Comparison of ENCODE assay signal across 24 cellular contexts in genomic region chr18:65363911-65364632, GRCh38.
"Had no signal": no experiment of that assay in that cellular context is flagged by ENCODE, and none has a peak within 500 bp of the region (broad histone marks: within the 10 kb centered on the region; RNA-seq: fewer than 3 reads in every experiment).

No MANE protein-coding gene starts in this region.

- H3K27ac ChIP-seq: brain microvascular endothelial cell, right lobe of liver, skin epidermis, testis, WERI-Rb-1 had no signal

- FAIRE-seq: endothelial cell of umbilical vein, TTC549 had no signal

- H3K27me3 ChIP-seq: brain microvascular endothelial cell, right lobe of liver, testis had no signal

- H3K36me3 ChIP-seq: brain microvascular endothelial cell, right lobe of liver, WERI-Rb-1 had no signal

- DNase-seq: activated CD4-positive, alpha-beta T cell treated with anti-CD3 and anti-CD28 coated beads, Interleukin-2, amount 10 ng/mL, durations not matched to agents 7 days and 5 days; activated CD4-positive, CD25-positive, alpha-beta regulatory T cell treated with anti-CD3 and anti-CD28 coated beads, Interleukin-2, amount 50 U/mL, for 72 hours; activated CD8-positive, alpha-beta memory T cell treated with anti-CD3 and anti-CD28 coated beads, Interleukin-2, amount 10 ng/mL, durations not matched to agents 7 days and 5 days; activated CD8-positive, alpha-beta T cell treated with anti-CD3 and anti-CD28 coated beads for 36 hours; activated effector memory CD4-positive, alpha-beta T cell treated with anti-CD3 and anti-CD28 coated beads, Interleukin-2, amount 50 U/mL, for 16 hours; activated T-cell treated with anti-CD3 and anti-CD28 coated beads for 4 hours; anterior cingulate cortex; brain microvascular endothelial cell; caudate nucleus; effector memory CD4-positive, alpha-beta T cell; foreskin melanocyte; hippocampal formation; left cardiac atrium; mucosa of descending colon; nephron progenitor cell; occipital lobe; right lobe of liver; stimulated activated CD4-positive, alpha-beta T cell treated with anti-CD3 and anti-CD28 coated beads, Interleukin-1b, Interleukin-23, amount 100 ng/mL, for 48 hours; T-helper 1 cell; testis; WERI-Rb-1 had no signal

- H3K4me3 ChIP-seq: mucosa of descending colon, right lobe of liver, skin epidermis, testis had no signal

- H3K9me3 ChIP-seq: mucosa of descending colon, right lobe of liver, testis had no signal

- H3K4me1 ChIP-seq: right lobe of liver, testis had no signal
